9 cellular contexts compared by ENCODE assay signal in the genomic region with DNA sequence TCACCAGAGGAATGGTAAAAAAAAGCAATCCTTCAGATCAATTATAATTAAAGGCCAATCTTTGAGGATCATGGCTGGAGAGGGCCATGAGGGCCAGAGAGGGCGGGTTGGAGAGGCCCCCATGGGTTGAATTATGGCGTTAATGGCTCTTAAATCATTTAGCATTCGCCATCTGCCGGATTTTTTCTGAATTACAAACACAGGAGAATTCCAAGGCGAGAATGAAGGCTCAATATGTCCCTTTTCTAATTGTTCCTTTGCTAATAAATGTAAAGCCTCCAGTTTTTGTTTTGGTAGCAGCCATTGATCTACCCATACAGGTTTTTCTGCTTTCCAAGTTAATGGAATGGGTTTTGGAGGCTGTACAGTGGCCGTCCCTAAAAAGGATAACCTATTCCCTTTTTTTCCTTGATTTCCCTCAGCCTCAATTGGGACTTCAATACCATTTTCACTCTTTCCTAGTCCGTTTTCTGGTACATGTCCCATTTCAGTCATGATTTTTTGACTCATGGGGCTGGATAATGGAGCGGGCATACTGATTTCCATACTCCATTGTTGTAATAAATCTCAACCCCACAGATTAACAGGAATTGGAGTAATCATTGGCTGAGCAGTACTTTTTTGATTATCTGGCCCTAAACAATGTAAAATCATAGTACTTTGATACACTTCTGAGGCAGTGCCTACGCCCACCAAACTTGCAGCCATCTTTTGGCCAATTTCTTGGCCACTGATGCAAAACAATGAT. TPM values are rescaled to one million over a fixed set of nuclear protein-coding genes. Genes with fewer than 3 reads are reported as not detected.
DNase-seq lines count a peak whose midpoint lies in the region; ATAC-seq lines count a peak whose summit lies in the region.
"Had no signal": no experiment of that assay in that cellular context is flagged by ENCODE, and none has a peak within 500 bp of the region (broad histone marks: within the 10 kb centered on the region; RNA-seq: fewer than 3 reads in every experiment).

No MANE protein-coding gene starts in this region.

- H3K4me1 Mint-ChIP-seq in naive B cell = peaks cover 8 to 15% (median 12%) of the 10 kb centered on the region in 3 donors

- H3K27ac Mint-ChIP-seq in naive B cell = peak overlapping the region in 1 of 6 donors; percentile 14

- H3K36me3 Mint-ChIP-seq in naive B cell = no peaks in the 10 kb centered on the region

- H3K4me3 Mint-ChIP-seq in naive B cell = no peak overlapping the region

- DNase-seq in COR-L47 (lab: John Stamatoyannopoulos, UW) (peak; percentile 71), naive B cell (no peak), NCI-H526 treated with DMSO at 0.1 percent for 48 hours (lab: John Stamatoyannopoulos, UW) (no peak)

- peaks cover 0 to 9% (median under 1%) of the 10 kb centered on the region in 3 donors for H3K27me3 Mint-ChIP-seq in naive B cell

- H3K9me3 Mint-ChIP-seq in naive B cell = no peaks in the 10 kb centered on the region

- peak; percentile 17 for ATAC-seq in HG03565 (IDR thresholded peaks at IDR 0.05; ENCODE audit: unreplicated experiment)
- peak; percentile 34 to 38 for ATAC-seq in naive B cell (ENCODE audit: low read depth in 2 of 2)
- ATAC-seq in HG02870 (IDR thresholded peaks at IDR 0.05; ENCODE audit: unreplicated experiment) = no peak
- ATAC-seq in GM21786 (IDR thresholded peaks at IDR 0.05; ENCODE audit: unreplicated experiment) = no peak
- no peak for ATAC-seq in GM21723 (IDR thresholded peaks at IDR 0.05; ENCODE audit: unreplicated experiment)

- peak overlapping the region; percentile 17 for H3K27ac ChIP-seq in angular gyrus (ENCODE audit: low read depth, low read length)

RNA-seq across cellular contexts. Expression of a gene that starts 6.7 kb away (rescaled TPM):
- 10 to 100 TPM; 29.3 to 47.7 (median 35.7) TPM for polyA plus RNA-seq in naive B cell (ENCODE audit: low read depth in 6 of 6)

RNA-seq across cellular contexts. Expression of a gene that starts 11.7 kb away (rescaled TPM):
- 1 to 10 TPM in 1 of 6 donors, under 1 TPM in 1, not detected in 4; 0.24 to 1.7 TPM for polyA plus RNA-seq in naive B cell (ENCODE audit: low read depth in 6 of 6)

RNA-seq across cellular contexts. Expression of a gene that starts 20.1 kb away (rescaled TPM):
- under 1 TPM in 1 of 6 donors, not detected in 5; 0.09 TPM for polyA plus RNA-seq in naive B cell (ENCODE audit: low read depth in 6 of 6)
- polyA plus RNA-seq: fibroblast of lung had no signal

RNA-seq across cellular contexts. Expression of a gene that starts 23.3 kb away (rescaled TPM):
- polyA plus RNA-seq in naive B cell (ENCODE audit: low read depth in 6 of 6) = 10 to 100 TPM in 3 of 6 donors, 1 to 10 TPM in 3; 3.8 to 16.8 (median 9.7) TPM

RNA-seq across cellular contexts. Expression of a gene that starts 26.4 kb away (rescaled TPM):
- polyA plus RNA-seq in naive B cell (ENCODE audit: low read depth in 6 of 6) = 10 to 100 TPM in 2 of 6 donors, under 1 TPM in 3, not detected in 1; 0.39 to 69.1 (median 0.73) TPM
- polyA plus RNA-seq: fibroblast of lung had no signal

Comparison
In these comparisons a context has a peak if more than half of its experiments do, and no peak if none do; other contexts are left out.
1. ATAC-seq: peak in HG03565 (single experiment) and naive B cell (2 of 2); none in HG02870 (single experiment), GM21786 (single experiment) and GM21723 (single experiment).